In genomic region chr2:176063958-176064357, GRCh38 we compare ENCODE assay signal across 20 cellular contexts. TPM values are rescaled to one million over a fixed set of nuclear protein-coding genes. Genes with fewer than 3 reads are reported as not detected.
DNase-seq lines count a peak whose midpoint lies in the region; ATAC-seq, FAIRE-seq and TF ChIP-seq lines count a peak whose summit lies in the region.
"Had no signal": no experiment of that assay in that cellular context is flagged by ENCODE, and none has a peak within 500 bp of the region (broad histone marks: within the 10 kb centered on the region; RNA-seq: fewer than 3 reads in every experiment).

No MANE protein-coding gene starts in this region.

- no peak overlapping the region for H3K4me3 ChIP-seq in dorsolateral prefrontal cortex
- H3K4me3 ChIP-seq: pancreas, Peyer's patch, skin epidermis had no signal

- peaks cover 8 to 95% (median 55%) of the 10 kb centered on the region in 45 donors for H3K27me3 ChIP-seq in dorsolateral prefrontal cortex

- intact Hi-C loops in dorsolateral prefrontal cortex (cut with DNase I), result no loop called here

- H3K27ac ChIP-seq in dorsolateral prefrontal cortex, result no peak overlapping the region
- H3K27ac ChIP-seq: foreskin keratinocyte, pancreas, Peyer's patch, skin epidermis had no signal

- no peak for FAIRE-seq in frontal cortex (lab: Jason Lieb, UNC)
- FAIRE-seq: GM18507, pancreas, TTC549 had no signal

- peak; percentile 88 for ATAC-seq in HG02884 (IDR thresholded peaks at IDR 0.05; ENCODE audit: unreplicated experiment)
- ATAC-seq in GM21717 (IDR thresholded peaks at IDR 0.05; ENCODE audit: unreplicated experiment), result no peak
- ATAC-seq: foreskin keratinocyte, pancreas had no signal

- peak; percentile 57 for DNase-seq in NCI-H510A treated with DMSO at 0.1 percent for 48 hours (lab: John Stamatoyannopoulos, UW)
- DNase-seq in NCI-H510A (lab: John Stamatoyannopoulos, UW), result no peak
- peak; percentile 84 to 93 for DNase-seq in NCI-H524 (lab: John Stamatoyannopoulos, UW)
- DNase-seq in left kidney (ENCODE audit: low read depth, low spot score), result peak; percentile 75
- no peak for DNase-seq in frontal cortex (ENCODE audit: low spot score in 2 of 2)
- no peak for DNase-seq in dorsolateral prefrontal cortex
- DNase-seq: ACHN; activated CD4-positive, alpha-beta memory T cell treated with anti-CD3 and anti-CD28 coated beads, Interleukin-2, amount 10 ng/mL, durations not matched to agents 7 days and 5 days; amniotic stem cell; CD8-positive, alpha-beta memory T cell; foreskin keratinocyte; pancreas; Peyer's patch had no signal

- no peak for TF ChIP-seq CTCF in dorsolateral prefrontal cortex (IDR thresholded peaks at IDR 0.05 in 54 of 56, conservative IDR thresholded peaks at IDR 0.05 in 2 of 56; ENCODE audit: low read depth in 1 of 56, partially characterized antibody in 56 of 56)

RNA-seq across cellular contexts. Expression of gene EVX2, which starts 19.8 kb away (rescaled TPM):
- not detected for total RNA-seq in frontal cortex
- under 1 TPM in 1 of 120 experiments, not detected in 119; 0.13 TPM for total RNA-seq in dorsolateral prefrontal cortex
- total RNA-seq: activated CD4-positive, alpha-beta memory T cell treated with anti-CD3 and anti-CD28 coated beads, Interleukin-2, amount 10 ng/mL, durations not matched to agents 7 days and 5 days; CD8-positive, alpha-beta memory T cell; foreskin keratinocyte; liver; pancreas; Peyer's patch had no signal

RNA-seq across cellular contexts. Expression of gene HOXD13, which starts 28.6 kb away (rescaled TPM):
- total RNA-seq in frontal cortex (not detected), dorsolateral prefrontal cortex (not detected)
- total RNA-seq: activated CD4-positive, alpha-beta memory T cell treated with anti-CD3 and anti-CD28 coated beads, Interleukin-2, amount 10 ng/mL, durations not matched to agents 7 days and 5 days; CD8-positive, alpha-beta memory T cell; cerebellum; foreskin keratinocyte; liver; pancreas; Peyer's patch had no signal

RNA-seq across cellular contexts. Expression of gene HOXD12, which starts 35.6 kb away (rescaled TPM):
- total RNA-seq in frontal cortex (not detected), dorsolateral prefrontal cortex (not detected)
- total RNA-seq: activated CD4-positive, alpha-beta memory T cell treated with anti-CD3 and anti-CD28 coated beads, Interleukin-2, amount 10 ng/mL, durations not matched to agents 7 days and 5 days; CD8-positive, alpha-beta memory T cell; cerebellum; foreskin keratinocyte; liver; pancreas; Peyer's patch had no signal

RNA-seq across cellular contexts. Expression of gene HOXD11, which starts 43.1 kb away (rescaled TPM):
- total RNA-seq in frontal cortex (not detected), dorsolateral prefrontal cortex (not detected)
- total RNA-seq: activated CD4-positive, alpha-beta memory T cell treated with anti-CD3 and anti-CD28 coated beads, Interleukin-2, amount 10 ng/mL, durations not matched to agents 7 days and 5 days; CD8-positive, alpha-beta memory T cell; cerebellum; foreskin keratinocyte; liver; pancreas; Peyer's patch had no signal

RNA-seq across cellular contexts. Expression of gene HOXD10, which starts 52.6 kb away (rescaled TPM):
- total RNA-seq in frontal cortex (not detected), dorsolateral prefrontal cortex (under 1 TPM in 1 of 120 experiments, not detected in 119; 0.24 TPM)
- total RNA-seq: activated CD4-positive, alpha-beta memory T cell treated with anti-CD3 and anti-CD28 coated beads, Interleukin-2, amount 10 ng/mL, durations not matched to agents 7 days and 5 days; CD8-positive, alpha-beta memory T cell; cerebellum; foreskin keratinocyte; liver; pancreas; Peyer's patch had no signal

Comparison
In these comparisons a context has a peak if more than half of its experiments do, and no peak if none do; other contexts are left out.
1. DNase-seq: peak in NCI-H510A treated with DMSO at 0.1 percent for 48 hours (single experiment), NCI-H524 (2 of 2) and left kidney (single experiment); none in NCI-H510A (single experiment), frontal cortex (0 of 2) and dorsolateral prefrontal cortex (0 of 10).